ENCODE assay signal across 5 cellular contexts in genomic region chr14:79989990-79990389, GRCh38.
"Had no signal": no experiment of that assay in that cellular context is flagged by ENCODE, and none has a peak within 500 bp of the region (broad histone marks: within the 10 kb centered on the region; RNA-seq: fewer than 3 reads in every experiment).

No MANE protein-coding gene starts in this region.

- H3K4me1 Mint-ChIP-seq: IgD-negative memory B cell had no signal

- H3K9me3 Mint-ChIP-seq: GM23338, H9 had no signal

- DNase-seq: H9, HCEC 1CT had no signal

- ATAC-seq: GM23338, HepG2 had no signal

- H3K27me3 Mint-ChIP-seq: IgD-negative memory B cell had no signal

- H3K27ac Mint-ChIP-seq: GM23338, H9, IgD-negative memory B cell had no signal

- H3K4me3 Mint-ChIP-seq: GM23338, H9, IgD-negative memory B cell had no signal

- H3K36me3 Mint-ChIP-seq: IgD-negative memory B cell had no signal
